In the genomic region with DNA sequence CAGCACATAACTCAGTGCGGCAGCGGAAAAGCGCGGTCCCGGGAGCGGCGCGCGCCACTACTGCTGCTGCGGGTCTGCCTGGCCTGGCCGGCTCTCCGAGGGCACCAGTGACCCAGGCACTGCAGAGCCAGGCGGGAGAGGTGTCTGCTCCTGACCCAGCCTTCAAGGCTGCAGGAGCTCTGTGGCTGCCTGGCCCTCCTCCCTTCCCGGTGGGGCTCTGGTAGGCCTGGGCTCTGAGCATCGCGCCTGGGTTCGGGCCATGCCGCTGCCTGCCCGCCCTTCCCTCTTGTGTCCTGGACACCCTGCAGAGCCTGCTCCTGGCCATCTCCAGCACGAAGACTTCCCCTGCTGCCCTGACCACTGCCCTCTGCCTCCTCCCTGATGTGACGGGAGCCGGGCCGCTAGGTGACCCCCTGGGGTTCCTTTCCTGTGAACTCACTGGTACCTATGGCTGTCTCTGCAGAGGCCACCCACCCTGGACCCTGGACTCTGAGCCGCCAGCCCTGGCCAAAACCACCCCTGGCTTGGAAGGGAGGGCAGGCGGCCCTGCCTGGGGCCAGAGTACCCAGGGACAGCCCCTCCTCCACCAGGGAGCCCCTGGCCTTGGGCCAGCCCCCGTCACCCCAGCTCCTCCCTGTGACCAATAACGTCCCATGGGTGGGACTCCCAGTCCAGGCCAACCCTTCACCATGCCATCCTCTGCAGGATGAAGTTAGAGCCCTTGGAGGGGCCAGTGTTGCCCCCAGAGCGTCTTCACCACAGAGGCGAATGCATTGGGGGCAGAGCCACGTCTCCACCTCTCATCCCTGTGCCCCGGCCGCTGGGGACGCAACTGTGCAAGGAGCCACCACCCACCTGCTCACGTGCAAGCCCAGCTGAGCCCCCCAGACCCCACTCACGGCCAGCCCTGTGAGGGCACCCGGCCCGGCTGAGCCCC, we compare ENCODE assay signal across 1 cellular context.
A peak's percentile ranks its signal among the peaks of the same experiment; 100 is the strongest.
TF ChIP-seq lines count a peak whose summit lies in the region.

No MANE protein-coding gene starts in this region.

TF ChIP-seq in HepG2, 621 proteins besides CTCF, POLR2A, EP300 and RAD21 (continued from another document and continues in another):
- TF ChIP-seq, protein P1, sequence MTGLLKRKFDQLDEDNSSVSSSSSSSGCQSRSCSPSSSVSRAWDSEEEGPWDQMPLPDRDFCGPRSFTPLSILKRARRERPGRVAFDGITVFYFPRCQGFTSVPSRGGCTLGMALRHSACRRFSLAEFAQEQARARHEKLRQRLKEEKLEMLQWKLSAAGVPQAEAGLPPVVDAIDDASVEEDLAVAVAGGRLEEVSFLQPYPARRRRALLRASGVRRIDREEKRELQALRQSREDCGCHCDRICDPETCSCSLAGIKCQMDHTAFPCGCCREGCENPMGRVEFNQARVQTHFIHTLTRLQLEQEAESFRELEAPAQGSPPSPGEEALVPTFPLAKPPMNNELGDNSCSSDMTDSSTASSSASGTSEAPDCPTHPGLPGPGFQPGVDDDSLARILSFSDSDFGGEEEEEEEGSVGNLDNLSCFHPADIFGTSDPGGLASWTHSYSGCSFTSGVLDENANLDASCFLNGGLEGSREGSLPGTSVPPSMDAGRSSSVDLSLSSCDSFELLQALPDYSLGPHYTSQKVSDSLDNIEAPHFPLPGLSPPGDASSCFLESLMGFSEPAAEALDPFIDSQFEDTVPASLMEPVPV (CRISPR knock-in tag; IDR thresholded peaks at IDR 0.05) = 0 out of 2 replicates have a peak, but pooled peaks have one; percentile 53
- TF ChIP-seq ZKSCAN1 (IDR thresholded peaks at IDR 0.05; ENCODE audit: low read length) (no peak), KDM5A (IDR thresholded peaks at IDR 0.05; ENCODE audit: borderline replicate concordance, low read length) (no peak), ZNF558 (CRISPR knock-in tag; IDR thresholded peaks at IDR 0.05; ENCODE audit: borderline replicate concordance) (no peak; the same call in none of the 2 replicates), XRCC5 (optimal IDR thresholded peaks at IDR 0.05; ENCODE audit: low read length) (peak; percentile 89), SALL1 (CRISPR knock-in tag; IDR thresholded peaks at IDR 0.05) (peak; percentile 83), RXRB (CRISPR knock-in tag; IDR thresholded peaks at IDR 0.05; ENCODE audit: borderline replicate concordance) (peak; percentile 86), ARID2 (CRISPR knock-in tag; IDR thresholded peaks at IDR 0.05; ENCODE audit: borderline replicate concordance) (0 out of 2 replicates have a peak, but pooled peaks have one; percentile 80), ZBTB21 (CRISPR knock-in tag; IDR thresholded peaks at IDR 0.05) (no peak; the same call in 1 of the 2 replicates), ZNF331 (CRISPR knock-in tag; IDR thresholded peaks at IDR 0.05) (peak; percentile 41; the same call in 1 of the 2 replicates), PRPF4 (IDR thresholded peaks at IDR 0.05; ENCODE audit: low read depth, low read length, poor library complexity, severe bottlenecking) (no peak), JARID2 (CRISPR knock-in tag; IDR thresholded peaks at IDR 0.05; ENCODE audit: insufficient replicate concordance) (no peak), JUN (CRISPR knock-in tag; IDR thresholded peaks at IDR 0.05) (peak; percentile 46; the same call in 1 of the 2 replicates), ZBTB3 (CRISPR knock-in tag; IDR thresholded peaks at IDR 0.05; ENCODE audit: borderline replicate concordance, low read depth) (peak; percentile 83; the same call in 1 of the 2 replicates), ZNF678 (CRISPR knock-in tag; IDR thresholded peaks at IDR 0.05) (no peak; the same call in 1 of the 2 replicates), EHMT2 (IDR thresholded peaks at IDR 0.05; ENCODE audit: borderline replicate concordance, low read depth, low read length) (no peak), REXO4 (CRISPR knock-in tag; IDR thresholded peaks at IDR 0.05; ENCODE audit: borderline replicate concordance) (no peak), HNF4G (IDR thresholded peaks at IDR 0.05; ENCODE audit: borderline replicate concordance, low read depth, low read length) (peak; percentile 94), HNF4G (CRISPR knock-in tag; IDR thresholded peaks at IDR 0.05; ENCODE audit: borderline replicate concordance, low read depth) (peak; percentile 90), MXI1 (IDR thresholded peaks at IDR 0.05; ENCODE audit: borderline replicate concordance, low read depth, low read length) (peak; percentile 46; the same call in 1 of the 3 replicates), ZNF567 (CRISPR knock-in tag; IDR thresholded peaks at IDR 0.05; ENCODE audit: borderline replicate concordance) (no peak), ZNF446 (CRISPR knock-in tag; IDR thresholded peaks at IDR 0.05) (no peak), JUND (CRISPR knock-in tag; IDR thresholded peaks at IDR 0.05) (peak; percentile 39)
- TF ChIP-seq, protein P2, sequence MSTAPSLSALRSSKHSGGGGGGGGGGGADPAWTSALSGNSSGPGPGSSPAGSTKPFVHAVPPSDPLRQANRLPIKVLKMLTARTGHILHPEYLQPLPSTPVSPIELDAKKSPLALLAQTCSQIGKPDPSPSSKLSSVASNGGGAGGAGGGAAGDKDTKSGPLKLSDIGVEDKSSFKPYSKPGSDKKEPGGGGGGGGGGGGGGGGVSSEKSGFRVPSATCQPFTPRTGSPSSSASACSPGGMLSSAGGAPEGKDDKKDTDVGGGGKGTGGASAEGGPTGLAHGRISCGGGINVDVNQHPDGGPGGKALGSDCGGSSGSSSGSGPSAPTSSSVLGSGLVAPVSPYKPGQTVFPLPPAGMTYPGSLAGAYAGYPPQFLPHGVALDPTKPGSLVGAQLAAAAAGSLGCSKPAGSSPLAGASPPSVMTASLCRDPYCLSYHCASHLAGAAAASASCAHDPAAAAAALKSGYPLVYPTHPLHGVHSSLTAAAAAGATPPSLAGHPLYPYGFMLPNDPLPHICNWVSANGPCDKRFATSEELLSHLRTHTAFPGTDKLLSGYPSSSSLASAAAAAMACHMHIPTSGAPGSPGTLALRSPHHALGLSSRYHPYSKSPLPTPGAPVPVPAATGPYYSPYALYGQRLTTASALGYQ (CRISPR knock-in tag; IDR thresholded peaks at IDR 0.05) = no peak; the same call in 1 of the 2 replicates
- TF ChIP-seq, protein P3, sequence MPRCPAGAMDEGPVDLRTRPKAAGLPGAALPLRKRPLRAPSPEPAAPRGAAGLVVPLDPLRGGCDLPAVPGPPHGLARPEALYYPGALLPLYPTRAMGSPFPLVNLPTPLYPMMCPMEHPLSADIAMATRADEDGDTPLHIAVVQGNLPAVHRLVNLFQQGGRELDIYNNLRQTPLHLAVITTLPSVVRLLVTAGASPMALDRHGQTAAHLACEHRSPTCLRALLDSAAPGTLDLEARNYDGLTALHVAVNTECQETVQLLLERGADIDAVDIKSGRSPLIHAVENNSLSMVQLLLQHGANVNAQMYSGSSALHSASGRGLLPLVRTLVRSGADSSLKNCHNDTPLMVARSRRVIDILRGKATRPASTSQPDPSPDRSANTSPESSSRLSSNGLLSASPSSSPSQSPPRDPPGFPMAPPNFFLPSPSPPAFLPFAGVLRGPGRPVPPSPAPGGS (CRISPR knock-in tag; IDR thresholded peaks at IDR 0.05) = no peak; the same call in 1 of the 2 replicates
- TF ChIP-seq, protein P4, sequence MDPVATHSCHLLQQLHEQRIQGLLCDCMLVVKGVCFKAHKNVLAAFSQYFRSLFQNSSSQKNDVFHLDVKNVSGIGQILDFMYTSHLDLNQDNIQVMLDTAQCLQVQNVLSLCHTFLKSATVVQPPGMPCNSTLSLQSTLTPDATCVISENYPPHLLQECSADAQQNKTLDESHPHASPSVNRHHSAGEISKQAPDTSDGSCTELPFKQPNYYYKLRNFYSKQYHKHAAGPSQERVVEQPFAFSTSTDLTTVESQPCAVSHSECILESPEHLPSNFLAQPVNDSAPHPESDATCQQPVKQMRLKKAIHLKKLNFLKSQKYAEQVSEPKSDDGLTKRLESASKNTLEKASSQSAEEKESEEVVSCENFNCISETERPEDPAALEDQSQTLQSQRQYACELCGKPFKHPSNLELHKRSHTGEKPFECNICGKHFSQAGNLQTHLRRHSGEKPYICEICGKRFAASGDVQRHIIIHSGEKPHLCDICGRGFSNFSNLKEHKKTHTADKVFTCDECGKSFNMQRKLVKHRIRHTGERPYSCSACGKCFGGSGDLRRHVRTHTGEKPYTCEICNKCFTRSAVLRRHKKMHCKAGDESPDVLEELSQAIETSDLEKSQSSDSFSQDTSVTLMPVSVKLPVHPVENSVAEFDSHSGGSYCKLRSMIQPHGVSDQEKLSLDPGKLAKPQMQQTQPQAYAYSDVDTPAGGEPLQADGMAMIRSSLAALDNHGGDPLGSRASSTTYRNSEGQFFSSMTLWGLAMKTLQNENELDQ (CRISPR knock-in tag; IDR thresholded peaks at IDR 0.05; ENCODE audit: borderline replicate concordance) = no peak
- TF ChIP-seq, protein P5, sequence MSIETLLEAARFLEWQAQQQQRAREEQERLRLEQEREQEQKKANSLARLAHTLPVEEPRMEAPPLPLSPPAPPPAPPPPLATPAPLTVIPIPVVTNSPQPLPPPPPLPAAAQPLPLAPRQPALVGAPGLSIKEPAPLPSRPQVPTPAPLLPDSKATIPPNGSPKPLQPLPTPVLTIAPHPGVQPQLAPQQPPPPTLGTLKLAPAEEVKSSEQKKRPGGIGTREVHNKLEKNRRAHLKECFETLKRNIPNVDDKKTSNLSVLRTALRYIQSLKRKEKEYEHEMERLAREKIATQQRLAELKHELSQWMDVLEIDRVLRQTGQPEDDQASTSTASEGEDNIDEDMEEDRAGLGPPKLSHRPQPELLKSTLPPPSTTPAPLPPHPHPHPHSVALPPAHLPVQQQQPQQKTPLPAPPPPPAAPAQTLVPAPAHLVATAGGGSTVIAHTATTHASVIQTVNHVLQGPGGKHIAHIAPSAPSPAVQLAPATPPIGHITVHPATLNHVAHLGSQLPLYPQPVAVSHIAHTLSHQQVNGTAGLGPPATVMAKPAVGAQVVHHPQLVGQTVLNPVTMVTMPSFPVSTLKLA (IDR thresholded peaks at IDR 0.05) = no peak
- TF ChIP-seq, protein P6, sequence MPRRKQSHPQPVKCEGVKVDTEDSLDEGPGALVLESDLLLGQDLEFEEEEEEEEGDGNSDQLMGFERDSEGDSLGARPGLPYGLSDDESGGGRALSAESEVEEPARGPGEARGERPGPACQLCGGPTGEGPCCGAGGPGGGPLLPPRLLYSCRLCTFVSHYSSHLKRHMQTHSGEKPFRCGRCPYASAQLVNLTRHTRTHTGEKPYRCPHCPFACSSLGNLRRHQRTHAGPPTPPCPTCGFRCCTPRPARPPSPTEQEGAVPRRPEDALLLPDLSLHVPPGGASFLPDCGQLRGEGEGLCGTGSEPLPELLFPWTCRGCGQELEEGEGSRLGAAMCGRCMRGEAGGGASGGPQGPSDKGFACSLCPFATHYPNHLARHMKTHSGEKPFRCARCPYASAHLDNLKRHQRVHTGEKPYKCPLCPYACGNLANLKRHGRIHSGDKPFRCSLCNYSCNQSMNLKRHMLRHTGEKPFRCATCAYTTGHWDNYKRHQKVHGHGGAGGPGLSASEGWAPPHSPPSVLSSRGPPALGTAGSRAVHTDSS (CRISPR knock-in tag; conservative IDR thresholded peaks at IDR 0.05) = no peak
- TF ChIP-seq, protein P7, sequence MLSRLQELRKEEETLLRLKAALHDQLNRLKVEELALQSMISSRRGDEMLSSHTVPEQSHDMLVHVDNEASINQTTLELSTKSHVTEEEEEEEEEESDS (CRISPR knock-in tag; IDR thresholded peaks at IDR 0.05; ENCODE audit: borderline replicate concordance) = no peak
- TF ChIP-seq, protein P8, sequence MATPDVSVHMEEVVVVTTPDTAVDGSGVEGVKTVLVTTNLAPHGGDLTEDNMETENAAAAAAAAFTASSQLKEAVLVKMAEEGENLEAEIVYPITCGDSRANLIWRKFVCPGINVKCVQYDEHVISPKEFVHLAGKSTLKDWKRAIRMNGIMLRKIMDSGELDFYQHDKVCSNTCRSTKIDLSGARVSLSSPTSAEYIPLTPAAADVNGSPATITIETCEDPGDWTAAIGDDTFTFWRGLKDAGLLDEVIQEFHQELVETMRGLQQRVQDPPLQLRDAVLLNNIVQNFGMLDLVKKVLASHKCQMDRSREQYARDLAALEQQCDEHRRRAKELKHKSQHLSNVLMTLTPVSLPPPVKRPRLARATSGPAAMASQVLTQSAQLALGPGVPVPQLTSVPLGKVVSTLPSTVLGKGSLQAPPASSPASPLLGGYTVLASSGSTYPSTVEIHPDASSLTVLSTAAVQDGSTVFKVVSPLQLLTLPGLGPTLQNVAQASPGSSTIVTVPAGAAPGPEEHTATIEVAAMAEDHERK (CRISPR knock-in tag; IDR thresholded peaks at IDR 0.05; ENCODE audit: low read depth) = no peak
- TF ChIP-seq, protein P9, sequence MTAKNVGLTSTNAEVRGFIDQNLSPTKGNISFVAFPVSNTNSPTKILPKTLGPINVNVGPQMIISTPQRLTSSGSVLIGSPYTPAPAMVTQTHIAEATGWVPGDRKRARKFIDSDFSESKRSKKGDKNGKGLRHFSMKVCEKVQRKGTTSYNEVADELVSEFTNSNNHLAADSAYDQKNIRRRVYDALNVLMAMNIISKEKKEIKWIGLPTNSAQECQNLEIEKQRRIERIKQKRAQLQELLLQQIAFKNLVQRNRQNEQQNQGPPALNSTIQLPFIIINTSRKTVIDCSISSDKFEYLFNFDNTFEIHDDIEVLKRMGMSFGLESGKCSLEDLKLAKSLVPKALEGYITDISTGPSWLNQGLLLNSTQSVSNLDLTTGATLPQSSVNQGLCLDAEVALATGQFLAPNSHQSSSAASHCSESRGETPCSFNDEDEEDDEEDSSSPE (CRISPR knock-in tag; IDR thresholded peaks at IDR 0.05) = peak; percentile 69
- TF ChIP-seq, protein P10, sequence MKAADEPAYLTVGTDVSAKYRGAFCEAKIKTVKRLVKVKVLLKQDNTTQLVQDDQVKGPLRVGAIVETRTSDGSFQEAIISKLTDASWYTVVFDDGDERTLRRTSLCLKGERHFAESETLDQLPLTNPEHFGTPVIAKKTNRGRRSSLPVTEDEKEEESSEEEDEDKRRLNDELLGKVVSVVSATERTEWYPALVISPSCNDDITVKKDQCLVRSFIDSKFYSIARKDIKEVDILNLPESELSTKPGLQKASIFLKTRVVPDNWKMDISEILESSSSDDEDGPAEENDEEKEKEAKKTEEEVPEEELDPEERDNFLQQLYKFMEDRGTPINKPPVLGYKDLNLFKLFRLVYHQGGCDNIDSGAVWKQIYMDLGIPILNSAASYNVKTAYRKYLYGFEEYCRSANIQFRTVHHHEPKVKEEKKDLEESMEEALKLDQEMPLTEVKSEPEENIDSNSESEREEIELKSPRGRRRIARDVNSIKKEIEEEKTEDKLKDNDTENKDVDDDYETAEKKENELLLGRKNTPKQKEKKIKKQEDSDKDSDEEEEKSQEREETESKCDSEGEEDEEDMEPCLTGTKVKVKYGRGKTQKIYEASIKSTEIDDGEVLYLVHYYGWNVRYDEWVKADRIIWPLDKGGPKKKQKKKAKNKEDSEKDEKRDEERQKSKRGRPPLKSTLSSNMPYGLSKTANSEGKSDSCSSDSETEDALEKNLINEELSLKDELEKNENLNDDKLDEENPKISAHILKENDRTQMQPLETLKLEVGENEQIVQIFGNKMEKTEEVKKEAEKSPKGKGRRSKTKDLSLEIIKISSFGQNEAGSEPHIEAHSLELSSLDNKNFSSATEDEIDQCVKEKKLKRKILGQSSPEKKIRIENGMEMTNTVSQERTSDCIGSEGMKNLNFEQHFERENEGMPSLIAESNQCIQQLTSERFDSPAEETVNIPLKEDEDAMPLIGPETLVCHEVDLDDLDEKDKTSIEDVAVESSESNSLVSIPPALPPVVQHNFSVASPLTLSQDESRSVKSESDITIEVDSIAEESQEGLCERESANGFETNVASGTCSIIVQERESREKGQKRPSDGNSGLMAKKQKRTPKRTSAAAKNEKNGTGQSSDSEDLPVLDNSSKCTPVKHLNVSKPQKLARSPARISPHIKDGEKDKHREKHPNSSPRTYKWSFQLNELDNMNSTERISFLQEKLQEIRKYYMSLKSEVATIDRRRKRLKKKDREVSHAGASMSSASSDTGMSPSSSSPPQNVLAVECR (CRISPR knock-in tag; IDR thresholded peaks at IDR 0.05; ENCODE audit: borderline replicate concordance) = peak; percentile 73
